ENCODE assay signal across 21 cellular contexts in genomic region chr2:70145168-70145538, GRCh38. TPM values are rescaled to one million over a fixed set of nuclear protein-coding genes. Genes with fewer than 3 reads are reported as not detected.
A peak's percentile ranks its signal among the peaks of the same experiment; 100 is the strongest.
DNase-seq lines count a peak whose midpoint lies in the region; ATAC-seq and TF ChIP-seq lines count a peak whose summit lies in the region.
"Had no signal": no experiment of that assay in that cellular context is flagged by ENCODE, and none has a peak within 500 bp of the region (broad histone marks: within the 10 kb centered on the region; RNA-seq: fewer than 3 reads in every experiment).

No MANE protein-coding gene starts in this region.

- intact Hi-C loops in spleen (cut with DNase I; ENCODE audit: low total_unique reads), result loop anchor here (5.0 kb wide), 1 partner anchor 37 kb away; no protein-coding TSS in a partner anchor
- intact Hi-C loops in ascending aorta (cut with DNase I), result no loop called here

- WGBS in spleen, 5 donors, result 90 to 100% (median 95%) methylated on average over 5 of the region's 5 CpGs

- H3K4me3 ChIP-seq in spleen (no peak overlapping the region), ascending aorta (no peak overlapping the region)
- H3K4me3 ChIP-seq: psoas muscle, skin epidermis, suprapubic skin, vagina had no signal

- H3K36me3 ChIP-seq in spleen, result peaks cover 0 to 14% (median 8%) of the 10 kb centered on the region in 6 donors
- peaks cover 0 to 12% of the 10 kb centered on the region in 2 donors for H3K36me3 ChIP-seq in ascending aorta

- peak overlapping the region in 1 of 8 donors; percentile 100 for H3K27ac ChIP-seq in spleen
- no peak overlapping the region for H3K27ac ChIP-seq in ascending aorta
- H3K27ac ChIP-seq: psoas muscle, suprapubic skin, vagina had no signal

- no peaks in the 10 kb centered on the region for H3K9me3 ChIP-seq in spleen
- H3K9me3 ChIP-seq in ascending aorta, result no peaks in the 10 kb centered on the region
- H3K9me3 ChIP-seq: psoas muscle, suprapubic skin, vagina had no signal

- H3K36me3 Mint-ChIP-seq in IgD-negative memory B cell, result peaks cover 2% of the 10 kb centered on the region
- peaks cover 30% of the 10 kb centered on the region for H3K36me3 Mint-ChIP-seq in effector memory CD8-positive, alpha-beta T cell (ENCODE audit: insufficient read depth)

- ATAC-seq in effector memory CD8-positive, alpha-beta T cell (replicated peaks), result no peak
- no peak for ATAC-seq in HG03097 (IDR thresholded peaks at IDR 0.05; ENCODE audit: low FRiP score, unreplicated experiment)
- ATAC-seq: psoas muscle had no signal

- H3K27me3 ChIP-seq in spleen (replicated peaks in 1 of 7), result no peaks in the 10 kb centered on the region
- no peaks in the 10 kb centered on the region for H3K27me3 ChIP-seq in ascending aorta
- H3K27me3 ChIP-seq: suprapubic skin, vagina had no signal

- peak overlapping the region; percentile 47 to 99 (median 58) for H3K27ac Mint-ChIP-seq in IgD-negative memory B cell
- H3K27ac Mint-ChIP-seq in effector memory CD8-positive, alpha-beta T cell, result peak overlapping the region; percentile 98 to 100

- H3K4me1 ChIP-seq in spleen (peaks cover 18 to 33% (median 26%) of the 10 kb centered on the region in 6 donors), ascending aorta (peaks cover 5 to 8% of the 10 kb centered on the region in 2 donors)

- H3K9me3 Mint-ChIP-seq in IgD-negative memory B cell, result no peaks in the 10 kb centered on the region
- no peaks in the 10 kb centered on the region for H3K9me3 Mint-ChIP-seq in effector memory CD8-positive, alpha-beta T cell

- TF ChIP-seq POLR2A in spleen (IDR thresholded peaks at IDR 0.05), result no peak

- TF ChIP-seq CTCF in spleen (IDR thresholded peaks at IDR 0.05 in 8 of 11, conservative IDR thresholded peaks at IDR 0.05 in 3 of 11) (no peak), ascending aorta (IDR thresholded peaks at IDR 0.05) (no peak)

- no peaks in the 10 kb centered on the region for H3K27me3 Mint-ChIP-seq in IgD-negative memory B cell
- no peaks in the 10 kb centered on the region for H3K27me3 Mint-ChIP-seq in effector memory CD8-positive, alpha-beta T cell

- H3K4me3 Mint-ChIP-seq in IgD-negative memory B cell, result peak overlapping the region in 2 of 4 donors; percentile 49 to 60
- no peak overlapping the region for H3K4me3 Mint-ChIP-seq in effector memory CD8-positive, alpha-beta T cell

- peak; percentile 52 for DNase-seq in activated effector memory CD4-positive, alpha-beta T cell treated with anti-CD3 and anti-CD28 coated beads, Interleukin-2, amount 50 U/mL, for 16 hours
- DNase-seq in activated effector memory CD4-positive, alpha-beta T cell treated with Interleukin-2 at 50 U/mL for 16 hours, result no peak
- no peak for DNase-seq in effector memory CD8-positive, alpha-beta T cell
- peak; percentile 45 for DNase-seq in spleen
- DNase-seq in stimulated activated CD8-positive, alpha-beta memory T cell treated with anti-CD3 and anti-CD28 coated beads, Interleukin-4, amount 100 ng/mL, for 48 hours, result no peak
- no peak for DNase-seq in ascending aorta (ENCODE audit: low spot score in 2 of 2)
- DNase-seq: dermis blood vessel endothelial cell; DMS79 treated with DMSO at 0.1 percent for 48 hours; foreskin melanocyte; HCEC 1CT; hippocampal formation; kidney; NCI-H1436 treated with DMSO at 0.1 percent for 48 hours; psoas muscle; SHP77; stimulated activated CD4-positive, alpha-beta T cell treated with anti-CD3 and anti-CD28 coated beads, Interleukin-4, amount 100 ng/mL, for 24 hours had no signal

- peaks cover 20 to 24% (median 21%) of the 10 kb centered on the region in 3 donors for H3K4me1 Mint-ChIP-seq in IgD-negative memory B cell
- peaks cover 27 to 34% of the 10 kb centered on the region in 2 donors for H3K4me1 Mint-ChIP-seq in effector memory CD8-positive, alpha-beta T cell (ENCODE audit: low read depth in 2 of 2)

RNA-seq across cellular contexts. Expression of gene C2orf42, which starts 45.7 kb away (rescaled TPM):
- polyA plus RNA-seq in IgD-negative memory B cell (30.7 TPM), spleen (10 to 100 TPM in 1 of 3 donors, 1 to 10 TPM in 2; 6.0 to 13.6 (median 9.7) TPM)
- total RNA-seq in spleen (10 to 100 TPM; 11.2 to 24.3 (median 20.3) TPM), ascending aorta (9.5 TPM)

RNA-seq across cellular contexts. Expression of gene PCBP1, which starts 57.9 kb away (rescaled TPM):
- polyA plus RNA-seq in IgD-negative memory B cell, result 123 TPM
- 100 to 1,000 TPM; 256 to 351 (median 301) TPM for total RNA-seq in spleen
- polyA plus RNA-seq in spleen, result 100 to 1,000 TPM; 254 to 294 (median 278) TPM
- total RNA-seq in ascending aorta, result 227 TPM

Comparison
In these comparisons a context has a peak if more than half of its experiments do, and no peak if none do; other contexts are left out.
1. DNase-seq: peak in activated effector memory CD4-positive, alpha-beta T cell treated with anti-CD3 and anti-CD28 coated beads, Interleukin-2, amount 50 U/mL, for 16 hours (single experiment) and spleen (single experiment); none in activated effector memory CD4-positive, alpha-beta T cell treated with Interleukin-2 at 50 U/mL for 16 hours (single experiment), effector memory CD8-positive, alpha-beta T cell (0 of 3), stimulated activated CD8-positive, alpha-beta memory T cell treated with anti-CD3 and anti-CD28 coated beads, Interleukin-4, amount 100 ng/mL, for 48 hours (single experiment) and ascending aorta (0 of 2).